Comparison of ENCODE assay signal across 10 cellular contexts in the genomic region with DNA sequence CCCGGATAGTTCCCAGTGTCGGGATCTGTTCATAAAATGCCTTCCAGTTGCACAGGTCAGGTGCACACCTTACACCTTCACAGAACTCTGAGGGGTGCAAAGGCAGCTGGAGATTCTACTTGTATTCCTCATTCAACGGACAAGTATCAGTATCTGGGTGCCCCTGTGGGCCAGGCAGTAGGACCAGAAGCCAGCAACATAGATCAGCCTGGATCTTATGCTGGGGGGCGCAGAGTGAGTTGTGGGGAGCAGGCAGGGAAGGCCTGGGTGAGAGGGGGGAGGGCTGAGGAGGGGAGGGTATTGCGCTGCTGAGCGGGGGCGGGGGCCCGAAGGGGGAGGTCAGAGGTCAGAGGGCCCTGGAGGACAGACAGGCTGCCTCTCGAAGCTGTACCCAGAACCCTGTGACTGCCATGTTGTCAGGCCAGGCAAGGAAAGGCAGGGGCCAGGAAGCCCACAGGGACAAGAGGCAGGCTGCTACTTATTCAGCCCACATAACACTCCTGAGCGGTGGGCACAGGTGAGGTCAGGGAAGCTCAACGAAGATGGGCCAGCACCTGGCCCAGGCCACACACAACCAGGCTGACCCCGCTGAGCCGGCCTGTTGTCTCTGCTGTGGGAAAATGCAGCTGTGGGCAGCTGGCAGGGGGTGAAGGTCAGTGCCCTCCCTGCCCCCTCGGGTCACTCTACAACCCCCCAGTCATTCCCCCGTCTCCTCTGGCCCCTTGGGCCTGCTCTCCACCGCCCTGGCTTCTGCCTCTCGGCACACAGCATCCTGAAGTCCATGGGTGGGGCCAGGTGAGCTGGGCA. TPM values are rescaled to one million over a fixed set of nuclear protein-coding genes. Genes with fewer than 3 reads are reported as not detected.
A peak's percentile ranks its signal among the peaks of the same experiment; 100 is the strongest.
DNase-seq lines count a peak whose midpoint lies in the region; ATAC-seq, FAIRE-seq and TF ChIP-seq lines count a peak whose summit lies in the region.
"Had no signal": no experiment of that assay in that cellular context is flagged by ENCODE, and none has a peak within 500 bp of the region (broad histone marks: within the 10 kb centered on the region; RNA-seq: fewer than 3 reads in every experiment).

No MANE protein-coding gene starts in this region.

- DNase-seq in right cardiac atrium (peak in 2 of 3 donors; percentile 57 to 66), left ventricle myocardium superior (no peak), memory B cell (ENCODE audit: low spot score in 2 of 2) (no peak), upper lobe of right lung (no peak), brain microvascular endothelial cell (no peak), HTR-8/SVneo (ENCODE audit: insufficient read length, low spot score) (no peak)
- DNase-seq in activated CD8-positive, alpha-beta T cell treated with anti-CD3 and anti-CD28 coated beads, Interleukin-2, amount 10 ng/mL, durations not matched to agents 7 days and 5 days: no peak

- peak overlapping the region; percentile 77 for H3K4me3 Mint-ChIP-seq in activated CD8-positive, alpha-beta T cell treated with anti-CD3 and anti-CD28 coated beads, Interleukin-2, amount 10 ng/mL, durations not matched to agents 7 days and 5 days
- peak overlapping the region; percentile 78 for H3K4me3 Mint-ChIP-seq in memory B cell

- no peaks in the 10 kb centered on the region for H3K4me1 ChIP-seq in right cardiac atrium (ENCODE audit: control insufficient read depth, insufficient read depth, low read length)
- peaks cover 33% of the 10 kb centered on the region for H3K4me1 ChIP-seq in upper lobe of right lung

- no peaks in the 10 kb centered on the region for H3K27me3 ChIP-seq in right cardiac atrium (ENCODE audit: control insufficient read depth, insufficient read depth)
- peaks cover 20% of the 10 kb centered on the region for H3K27me3 ChIP-seq in upper lobe of right lung
- H3K27me3 ChIP-seq in brain microvascular endothelial cell (replicated peaks): peaks cover 24% of the 10 kb centered on the region

- peaks cover 21% of the 10 kb centered on the region for H3K36me3 Mint-ChIP-seq in activated CD8-positive, alpha-beta T cell treated with anti-CD3 and anti-CD28 coated beads, Interleukin-2, amount 10 ng/mL, durations not matched to agents 7 days and 5 days (ENCODE audit: low read depth)
- H3K36me3 Mint-ChIP-seq in memory B cell: peaks cover 2% of the 10 kb centered on the region

- peak overlapping the region; percentile 73 for H3K27ac Mint-ChIP-seq in activated CD8-positive, alpha-beta T cell treated with anti-CD3 and anti-CD28 coated beads, Interleukin-2, amount 10 ng/mL, durations not matched to agents 7 days and 5 days
- peak overlapping the region; percentile 93 for H3K27ac Mint-ChIP-seq in memory B cell

- in situ Hi-C loops in brain microvascular endothelial cell (cut with HindIII; ENCODE audit: low pct_ligation_motif_present, low sequenced_read_pairs): no loop called here

- no peaks in the 10 kb centered on the region for H3K9me3 Mint-ChIP-seq in activated CD8-positive, alpha-beta T cell treated with anti-CD3 and anti-CD28 coated beads, Interleukin-2, amount 10 ng/mL, durations not matched to agents 7 days and 5 days (ENCODE audit: insufficient read depth)
- no peaks in the 10 kb centered on the region for H3K9me3 Mint-ChIP-seq in memory B cell

- CTCF ChIA-PET in activated CD8-positive, alpha-beta T cell treated with anti-CD3 and anti-CD28 coated beads, Interleukin-2, amount 10 ng/mL, durations not matched to agents 7 days and 5 days (lab: Charles Lee): interaction anchor here (0.9 to 2.7 kb wide), 5 partner anchors 21 to 102 kb away, joined by 3 to 20 read pairs (median 3); a partner anchor contains a TSS

- 78% methylated on average over 17 of the region's 17 CpGs for WGBS in right cardiac atrium

- POLR2A ChIA-PET in activated CD8-positive, alpha-beta T cell treated with anti-CD3 and anti-CD28 coated beads, Interleukin-2, amount 10 ng/mL, durations not matched to agents 7 days and 5 days (lab: Charles Lee): no interaction called here

- H3K36me3 ChIP-seq in upper lobe of right lung (no peaks in the 10 kb centered on the region), brain microvascular endothelial cell (replicated peaks) (no peaks in the 10 kb centered on the region)

- no peak overlapping the region for H3K27ac ChIP-seq in right cardiac atrium (ENCODE audit: low read length)
- H3K27ac ChIP-seq in upper lobe of right lung: peak overlapping the region; percentile 83
- no peak overlapping the region for H3K27ac ChIP-seq in brain microvascular endothelial cell

- no peak for FAIRE-seq in HTR-8/SVneo (lab: Jason Lieb, UNC)

- H3K27me3 Mint-ChIP-seq in activated CD8-positive, alpha-beta T cell treated with anti-CD3 and anti-CD28 coated beads, Interleukin-2, amount 10 ng/mL, durations not matched to agents 7 days and 5 days (ENCODE audit: low read depth): peaks cover 13% of the 10 kb centered on the region
- peaks cover 1% of the 10 kb centered on the region for H3K27me3 Mint-ChIP-seq in memory B cell

- intact Hi-C loops in right cardiac atrium (cut with DNase I): loop anchor here in 1 of 4 donors (5.0 kb wide), 1 partner anchor 41 kb away; no protein-coding TSS in a partner anchor
- intact Hi-C loops in left ventricle myocardium superior (cut with micrococcal nuclease): no loop called here
- intact Hi-C loops in upper lobe of right lung (cut with DNase I): no loop called here

- TF ChIP-seq CTCF in upper lobe of right lung (IDR thresholded peaks at IDR 0.05): no peak
- no peak for TF ChIP-seq CTCF in brain microvascular endothelial cell (IDR thresholded peaks at IDR 0.05; ENCODE audit: low read depth, low read length, missing control alignments)

- H3K4me3 ChIP-seq in right cardiac atrium (ENCODE audit: low read length): no peak overlapping the region
- H3K4me3 ChIP-seq in upper lobe of right lung: peak overlapping the region; percentile 55
- no peak overlapping the region for H3K4me3 ChIP-seq in brain microvascular endothelial cell (ENCODE audit: low read depth, low read length)

- no peak for ATAC-seq in right cardiac atrium
- no peak for ATAC-seq in left ventricle myocardium superior
- no peak for ATAC-seq in activated CD8-positive, alpha-beta T cell treated with anti-CD3 and anti-CD28 coated beads, Interleukin-2, amount 10 ng/mL, durations not matched to agents 7 days and 5 days
- no peak for ATAC-seq in memory B cell (ENCODE audit: low read depth)
- no peak for ATAC-seq in upper lobe of right lung
- no peak for ATAC-seq in HG02678 (IDR thresholded peaks at IDR 0.05; ENCODE audit: unreplicated experiment)

- H3K4me1 Mint-ChIP-seq in activated CD8-positive, alpha-beta T cell treated with anti-CD3 and anti-CD28 coated beads, Interleukin-2, amount 10 ng/mL, durations not matched to agents 7 days and 5 days (ENCODE audit: low read depth): peaks cover 46% of the 10 kb centered on the region
- peaks cover 38% of the 10 kb centered on the region for H3K4me1 Mint-ChIP-seq in memory B cell

- H3K9me3 ChIP-seq in right cardiac atrium (ENCODE audit: control insufficient read depth, low read length): no peaks in the 10 kb centered on the region
- no peaks in the 10 kb centered on the region for H3K9me3 ChIP-seq in upper lobe of right lung

RNA-seq across cellular contexts. Expression of a gene that starts 1.1 kb away (rescaled TPM):
- 1 to 10 TPM in 2 of 4 donors, under 1 TPM in 2; 0.50 to 1.3 (median 1.1) TPM for total RNA-seq in right cardiac atrium
- 0.81 TPM for polyA plus RNA-seq in right cardiac atrium
- total RNA-seq in left ventricle myocardium superior: 0.27 TPM
- total RNA-seq in activated CD8-positive, alpha-beta T cell treated with anti-CD3 and anti-CD28 coated beads, Interleukin-2, amount 10 ng/mL, durations not matched to agents 7 days and 5 days: 1 to 10 TPM; 1.5 to 2.0 TPM
- total RNA-seq in upper lobe of right lung: 1.9 TPM

RNA-seq across cellular contexts. Expression of a gene that starts 1.7 kb away (rescaled TPM):
- total RNA-seq in right cardiac atrium: 1 to 10 TPM; 6.3 to 9.1 (median 8.3) TPM
- polyA plus RNA-seq in right cardiac atrium: 5.8 TPM
- 5.4 TPM for total RNA-seq in left ventricle myocardium superior
- 100 to 1,000 TPM; 130 to 135 TPM for total RNA-seq in activated CD8-positive, alpha-beta T cell treated with anti-CD3 and anti-CD28 coated beads, Interleukin-2, amount 10 ng/mL, durations not matched to agents 7 days and 5 days
- 40.8 TPM for total RNA-seq in upper lobe of right lung

RNA-seq across cellular contexts. Expression of a gene that starts 3.2 kb away (rescaled TPM):
- total RNA-seq in right cardiac atrium: under 1 TPM in 3 of 4 donors, not detected in 1; 0.29 to 0.65 (median 0.50) TPM
- polyA plus RNA-seq in right cardiac atrium: 0.41 TPM
- total RNA-seq in left ventricle myocardium superior: not detected
- total RNA-seq in activated CD8-positive, alpha-beta T cell treated with anti-CD3 and anti-CD28 coated beads, Interleukin-2, amount 10 ng/mL, durations not matched to agents 7 days and 5 days: under 1 TPM; 0.34 to 0.61 TPM
- total RNA-seq in upper lobe of right lung: not detected
- total RNA-seq: kidney epithelial cell, subcutaneous adipose tissue had no signal

RNA-seq across cellular contexts. Expression of a gene that starts 18.0 kb away (rescaled TPM):
- total RNA-seq in right cardiac atrium (10 to 100 TPM; 46.3 to 52.0 (median 50.0) TPM), left ventricle myocardium superior (35.6 TPM), upper lobe of right lung (40.2 TPM)
- polyA plus RNA-seq in right cardiac atrium: 38.3 TPM
- 10 to 100 TPM; 49.6 to 55.3 TPM for total RNA-seq in activated CD8-positive, alpha-beta T cell treated with anti-CD3 and anti-CD28 coated beads, Interleukin-2, amount 10 ng/mL, durations not matched to agents 7 days and 5 days

RNA-seq across cellular contexts. Expression of a gene that starts 26.3 kb away (rescaled TPM):
- not detected for total RNA-seq in right cardiac atrium
- polyA plus RNA-seq in right cardiac atrium: not detected
- total RNA-seq in left ventricle myocardium superior: not detected
- not detected for total RNA-seq in activated CD8-positive, alpha-beta T cell treated with anti-CD3 and anti-CD28 coated beads, Interleukin-2, amount 10 ng/mL, durations not matched to agents 7 days and 5 days
- not detected for total RNA-seq in upper lobe of right lung
- total RNA-seq: kidney epithelial cell, subcutaneous adipose tissue had no signal

Comparison
In these comparisons a context has a peak if more than half of its experiments do, and no peak if none do; other contexts are left out.
1. DNase-seq: peak in right cardiac atrium (2 of 3); none in left ventricle myocardium superior (single experiment), activated CD8-positive, alpha-beta T cell treated with anti-CD3 and anti-CD28 coated beads, Interleukin-2, amount 10 ng/mL, durations not matched to agents 7 days and 5 days (single experiment), memory B cell (0 of 2), upper lobe of right lung (single experiment), brain microvascular endothelial cell (single experiment) and HTR-8/SVneo (single experiment).